8 cellular contexts compared by ENCODE assay signal in genomic region chr9:2125909-2126308, GRCh38.
DNase-seq lines count a peak whose midpoint lies in the region; ATAC-seq and TF ChIP-seq lines count a peak whose summit lies in the region.

No MANE protein-coding gene starts in this region.

- no peak overlapping the region for H3K4me3 Mint-ChIP-seq in activated T-helper 2 cell treated with anti-CD3 and anti-CD28 coated beads, Interferon-gamma antibody, Interleukin-2, Interleukin-4, amounts not matched to agents 10 μg/mL and 5 μg/mL and 100 μg/mL, durations not matched to agents 14 hours and 24 hours and 36 hours (ENCODE audit: low read depth)
- H3K4me3 Mint-ChIP-seq in mesothelial cell of epicardium: no peak overlapping the region

- H3K36me3 Mint-ChIP-seq in activated T-helper 2 cell treated with anti-CD3 and anti-CD28 coated beads, Interferon-gamma antibody, Interleukin-2, Interleukin-4, amounts not matched to agents 10 μg/mL and 5 μg/mL and 100 μg/mL, durations not matched to agents 14 hours and 24 hours and 36 hours (ENCODE audit: low read depth): peaks cover 57% of the 10 kb centered on the region
- H3K36me3 Mint-ChIP-seq in mesothelial cell of epicardium: peaks cover 29% of the 10 kb centered on the region

- ATAC-seq in GM18870 (IDR thresholded peaks at IDR 0.05; ENCODE audit: unreplicated experiment): peak; percentile 76
- peak; percentile 96 for ATAC-seq in HG02852 (IDR thresholded peaks at IDR 0.05; ENCODE audit: unreplicated experiment)

- no peak for TF ChIP-seq CTCF in mesothelial cell of epicardium (IDR thresholded peaks at IDR 0.05; ENCODE audit: unreplicated experiment)

- intact Hi-C loops in activated T-helper 2 cell treated with anti-CD3 and anti-CD28 coated beads, Interferon-gamma antibody, Interleukin-2, Interleukin-4, amounts not matched to agents 10 μg/mL and 5 μg/mL and 100 μg/mL, durations not matched to agents 14 hours and 24 hours and 36 hours (cut with micrococcal nuclease): loop anchor here (2.0 kb wide), 1 partner anchor 33 kb away; no protein-coding TSS in a partner anchor

- H3K27ac Mint-ChIP-seq in activated T-helper 2 cell treated with anti-CD3 and anti-CD28 coated beads, Interferon-gamma antibody, Interleukin-2, Interleukin-4, amounts not matched to agents 10 μg/mL and 5 μg/mL and 100 μg/mL, durations not matched to agents 14 hours and 24 hours and 36 hours: peak overlapping the region; percentile 49
- peak overlapping the region; percentile 43 for H3K27ac Mint-ChIP-seq in mesothelial cell of epicardium

- peaks cover 19% of the 10 kb centered on the region for H3K4me1 Mint-ChIP-seq in activated T-helper 2 cell treated with anti-CD3 and anti-CD28 coated beads, Interferon-gamma antibody, Interleukin-2, Interleukin-4, amounts not matched to agents 10 μg/mL and 5 μg/mL and 100 μg/mL, durations not matched to agents 14 hours and 24 hours and 36 hours (ENCODE audit: low read depth)
- H3K4me1 Mint-ChIP-seq in mesothelial cell of epicardium: peaks cover 23% of the 10 kb centered on the region

- H3K27me3 Mint-ChIP-seq in activated T-helper 2 cell treated with anti-CD3 and anti-CD28 coated beads, Interferon-gamma antibody, Interleukin-2, Interleukin-4, amounts not matched to agents 10 μg/mL and 5 μg/mL and 100 μg/mL, durations not matched to agents 14 hours and 24 hours and 36 hours (ENCODE audit: low read depth): no peaks in the 10 kb centered on the region
- no peaks in the 10 kb centered on the region for H3K27me3 Mint-ChIP-seq in mesothelial cell of epicardium (ENCODE audit: low read depth)

- no peaks in the 10 kb centered on the region for H3K9me3 Mint-ChIP-seq in activated T-helper 2 cell treated with anti-CD3 and anti-CD28 coated beads, Interferon-gamma antibody, Interleukin-2, Interleukin-4, amounts not matched to agents 10 μg/mL and 5 μg/mL and 100 μg/mL, durations not matched to agents 14 hours and 24 hours and 36 hours
- no peaks in the 10 kb centered on the region for H3K9me3 Mint-ChIP-seq in mesothelial cell of epicardium

- DNase-seq in activated T-helper 2 cell treated with anti-CD3 and anti-CD28 coated beads, Interferon-gamma antibody, Interleukin-2, Interleukin-4, amounts not matched to agents 10 μg/mL and 5 μg/mL and 100 μg/mL, durations not matched to agents 14 hours and 24 hours and 36 hours (ENCODE audit: low spot score): no peak
- DNase-seq in mesothelial cell of epicardium (ENCODE audit: low spot score in 2 of 2, unreplicated experiment in 2 of 2) (no peak), DMS114 treated with DMSO at 0.1 percent for 48 hours (lab: John Stamatoyannopoulos, UW; ENCODE audit: unreplicated experiment) (no peak), NCI-H82 treated with DMSO at 0.1 percent for 48 hours (lab: John Stamatoyannopoulos, UW; ENCODE audit: unreplicated experiment) (no peak), NCI-H526 treated with DMSO at 0.1 percent for 48 hours (lab: John Stamatoyannopoulos, UW) (no peak), Ammon's horn (ENCODE audit: low spot score) (no peak)
